ENCODE assay signal across 24 cellular contexts in genomic region chr11:101133190-101133589, GRCh38. TPM values are rescaled to one million over a fixed set of nuclear protein-coding genes. Genes with fewer than 3 reads are reported as not detected.
DNase-seq lines count a peak whose midpoint lies in the region; TF ChIP-seq lines count a peak whose summit lies in the region.
"Had no signal": no experiment of that assay in that cellular context is flagged by ENCODE, and none has a peak within 500 bp of the region (broad histone marks: within the 10 kb centered on the region; RNA-seq: fewer than 3 reads in every experiment).

No MANE protein-coding gene starts in this region.

- DNase-seq in DMS53 (lab: John Stamatoyannopoulos, UW) (peak; percentile 11), DMS53 treated with DMSO at 0.1 percent for 48 hours (lab: John Stamatoyannopoulos, UW; ENCODE audit: unreplicated experiment) (no peak), RKO (ENCODE audit: low spot score) (peak; percentile 7), fibroblast of villous mesenchyme (ENCODE audit: low read depth) (peak; percentile 14), GOT3 (lab: John Stamatoyannopoulos, UW) (no peak), NCI-H2029 treated with DMSO at 0.1 percent for 48 hours (lab: John Stamatoyannopoulos, UW) (no peak)
- DNase-seq in activated CD8-positive, alpha-beta memory T cell treated with anti-CD3 and anti-CD28 coated beads for 24 hours: no peak
- DNase-seq: ACHN; CD4-positive, CD25-positive, alpha-beta regulatory T cell; DMS153; HCEC 1CT; Kasumi-1; MV-4-11; NCI-H1105; NCI-H1436 treated with DMSO at 0.1 percent for 48 hours; NCI-H187 treated with DMSO at 0.1 percent for 48 hours; NCI-H2107; NCI-H526 treated with DMSO at 0.1 percent for 48 hours; SHP77 treated with DMSO at 0.1 percent for 48 hours had no signal

- no peak for TF ChIP-seq CTCF in fibroblast of villous mesenchyme (IDR thresholded peaks at IDR 0.05; ENCODE audit: insufficient read depth, low read depth, low read length)

- no peak overlapping the region for H3K4me3 ChIP-seq in fibroblast of villous mesenchyme (ENCODE audit: low read depth, low read length)
- H3K4me3 ChIP-seq: GM23338, K562 had no signal

RNA-seq across cellular contexts. Expression of gene PGR, which starts 3.6 kb away (rescaled TPM):
- total RNA-seq in fibroblast of villous mesenchyme: 4.5 and 6.9 TPM in 2 replicates
- total RNA-seq: CD4-positive, CD25-positive, alpha-beta regulatory T cell; G401; HT-29; M059J had no signal

Comparison
In these comparisons a context has a peak if more than half of its experiments do, and no peak if none do; other contexts are left out.
1. DNase-seq: peak in DMS53 (single experiment), RKO (single experiment) and fibroblast of villous mesenchyme (single experiment); none in DMS53 treated with DMSO at 0.1 percent for 48 hours (single experiment), activated CD8-positive, alpha-beta memory T cell treated with anti-CD3 and anti-CD28 coated beads for 24 hours (single experiment), GOT3 (single experiment) and NCI-H2029 treated with DMSO at 0.1 percent for 48 hours (single experiment).